In genomic region chr2:215770668-215771067, GRCh38 we compare ENCODE assay signal across 30 cellular contexts.
DNase-seq lines count a peak whose midpoint lies in the region; ATAC-seq, FAIRE-seq and TF ChIP-seq lines count a peak whose summit lies in the region.
"Had no signal": no experiment of that assay in that cellular context is flagged by ENCODE, and none has a peak within 500 bp of the region (broad histone marks: within the 10 kb centered on the region; RNA-seq: fewer than 3 reads in every experiment).

No MANE protein-coding gene starts in this region.

- intact Hi-C loops in mammary epithelial cell (cut with micrococcal nuclease) = no loop called here
- intact Hi-C loops in breast epithelium (cut with DNase I; ENCODE audit: low total_unique reads) = no loop called here
- intact Hi-C loops in aorta (cut with DNase I) = no loop called here

- H3K4me2 ChIP-seq in mammary epithelial cell (ENCODE audit: insufficient read depth, low read depth, low read length) (no peak overlapping the region), astrocyte (ENCODE audit: low read length) (no peak overlapping the region), neural progenitor cell (no peak overlapping the region)

- H3K4me3 ChIP-seq in mammary epithelial cell (replicated peaks in 1 of 3; ENCODE audit: insufficient read depth in 1 of 3, low read depth in 2 of 3, low read length in 3 of 3) = no peak overlapping the region
- no peak overlapping the region for H3K4me3 ChIP-seq in breast epithelium
- H3K4me3 ChIP-seq in astrocyte (ENCODE audit: insufficient read depth, low read depth, low read length) = no peak overlapping the region
- H3K4me3 ChIP-seq in neural progenitor cell = no peak overlapping the region
- no peak overlapping the region for H3K4me3 ChIP-seq in aorta (ENCODE audit: low read length in 2 of 2)
- H3K4me3 ChIP-seq: left lung, upper lobe of left lung had no signal

- H3K9ac ChIP-seq in mammary epithelial cell (ENCODE audit: insufficient read depth, low read length) (no peak overlapping the region), astrocyte (ENCODE audit: low read length) (peak overlapping the region; percentile 81), neural progenitor cell (no peak overlapping the region)

- CTCF ChIA-PET in mammary epithelial cell (lab: Charles Lee; ENCODE audit: low non-redundant PET) = no interaction called here
- CTCF ChIA-PET in WTC11 (lab: Charles Lee) = no interaction called here

- TF ChIP-seq CTCF in mammary epithelial cell (conservative IDR thresholded peaks at IDR 0.05 in 1 of 2, IDR thresholded peaks at IDR 0.05 in 1 of 2; ENCODE audit: extremely low read depth in 1 of 2, insufficient read depth in 1 of 2, low read depth in 1 of 2, low read length in 2 of 2) (no peak), breast epithelium (IDR thresholded peaks at IDR 0.05) (no peak), astrocyte (IDR thresholded peaks at IDR 0.05; ENCODE audit: insufficient read depth, low read depth, low read length) (no peak), neural progenitor cell (IDR thresholded peaks at IDR 0.05) (no peak), WTC11 (IDR thresholded peaks at IDR 0.05) (no peak)

- H3K79me2 ChIP-seq in mammary epithelial cell (ENCODE audit: insufficient read depth, low read length) = no peaks in the 10 kb centered on the region
- H3K79me2 ChIP-seq in astrocyte (ENCODE audit: insufficient read depth, low read length) = no peaks in the 10 kb centered on the region
- no peaks in the 10 kb centered on the region for H3K79me2 ChIP-seq in neural progenitor cell (ENCODE audit: low read depth)

- H2AFZ ChIP-seq in mammary epithelial cell (ENCODE audit: low read depth, low read length) (peak overlapping the region; percentile 11), astrocyte (ENCODE audit: low read depth, low read length) (no peak overlapping the region), neural progenitor cell (replicated peaks) (peak overlapping the region; percentile 58)

- H4K20me1 ChIP-seq in mammary epithelial cell (ENCODE audit: insufficient read depth, low read length) (no peaks in the 10 kb centered on the region), astrocyte (ENCODE audit: insufficient read depth, low read length) (no peaks in the 10 kb centered on the region), neural progenitor cell (ENCODE audit: low read depth) (no peaks in the 10 kb centered on the region)

- H3K4me1 Mint-ChIP-seq in astrocyte (ENCODE audit: low read depth, unreplicated experiment) = peaks cover 38% of the 10 kb centered on the region
- peaks cover 37% of the 10 kb centered on the region for H3K4me1 Mint-ChIP-seq in neural progenitor cell
- peaks cover 26% of the 10 kb centered on the region for H3K4me1 Mint-ChIP-seq in WTC11
- H3K4me1 Mint-ChIP-seq: stimulated activated effector memory CD8-positive, alpha-beta T cell treated with anti-CD3 and anti-CD28 coated beads, Interleukin-12 subunit alpha, Interleukin-12 subunit beta, amount 100 ng/mL, for 72 hours had no signal

- H3K36me3 Mint-ChIP-seq in astrocyte (ENCODE audit: low read depth, unreplicated experiment) (peaks cover 2% of the 10 kb centered on the region), neural progenitor cell (peaks cover 7% of the 10 kb centered on the region), WTC11 (no peaks in the 10 kb centered on the region)
- H3K36me3 Mint-ChIP-seq: activated naive CD8-positive, alpha-beta T cell; mesothelial cell of epicardium; stimulated activated effector memory CD8-positive, alpha-beta T cell treated with anti-CD3 and anti-CD28 coated beads, Interleukin-12 subunit alpha, Interleukin-12 subunit beta, amount 100 ng/mL, for 72 hours had no signal

- H3K27me3 ChIP-seq in mammary epithelial cell (ENCODE audit: insufficient read depth, low read length) (no peaks in the 10 kb centered on the region), breast epithelium (no peaks in the 10 kb centered on the region), astrocyte (ENCODE audit: insufficient read depth, low read length) (no peaks in the 10 kb centered on the region), neural progenitor cell (no peaks in the 10 kb centered on the region), aorta (ENCODE audit: control insufficient read depth in 1 of 2, insufficient read depth in 2 of 2, low read length in 1 of 2) (no peaks in the 10 kb centered on the region)
- H3K27me3 ChIP-seq: left lung, upper lobe of left lung had no signal

- no peaks in the 10 kb centered on the region for H3K9me3 ChIP-seq in mammary epithelial cell (replicated peaks; ENCODE audit: insufficient read depth, low read length)
- H3K9me3 ChIP-seq in breast epithelium = peaks cover 0 to 6% of the 10 kb centered on the region in 2 donors
- no peaks in the 10 kb centered on the region for H3K9me3 ChIP-seq in astrocyte (ENCODE audit: insufficient read depth, low read depth, low read length)
- H3K9me3 ChIP-seq in neural progenitor cell (ENCODE audit: low read depth) = no peaks in the 10 kb centered on the region
- H3K9me3 ChIP-seq in aorta (ENCODE audit: control insufficient read depth, low read length) = peaks cover 3% of the 10 kb centered on the region
- H3K9me3 ChIP-seq: left lung had no signal

- dilution Hi-C loops in mammary epithelial cell (cut with HindIII; ENCODE audit: low sequenced_read_pairs) = no loop called here

- WGBS in mammary epithelial cell (ENCODE audit: low coverage, missing lambda C conversion rate) = 100% methylated on average over 3 of the region's 4 CpGs
- 88 to 93% methylated on average over 4 of the region's 4 CpGs for WGBS in aorta, 2 donors

- no TSS peak for BruUV-seq in mammary epithelial cell (replicated peaks; lab: Mats Ljungman, UMichigan)

- POLR2A ChIA-PET in WTC11 (lab: Charles Lee) = no interaction called here

- H3K27me3 Mint-ChIP-seq in astrocyte (ENCODE audit: low read depth, unreplicated experiment) = no peaks in the 10 kb centered on the region
- H3K27me3 Mint-ChIP-seq in neural progenitor cell (ENCODE audit: insufficient read depth, low read depth) = no peaks in the 10 kb centered on the region
- H3K27me3 Mint-ChIP-seq in WTC11 (ENCODE audit: low read depth) = peaks cover 6% of the 10 kb centered on the region

- in situ Hi-C loops in mammary epithelial cell (cut with MboI; ENCODE audit: low sequenced_read_pairs in 2 of 2) = no loop called here

- H3K4me1 ChIP-seq in mammary epithelial cell (ENCODE audit: insufficient read depth, low read length) = peaks cover 26% of the 10 kb centered on the region
- H3K4me1 ChIP-seq in breast epithelium = no peaks in the 10 kb centered on the region
- peaks cover 41% of the 10 kb centered on the region for H3K4me1 ChIP-seq in astrocyte (ENCODE audit: insufficient read depth, low read length)
- H3K4me1 ChIP-seq in neural progenitor cell = peaks cover 29% of the 10 kb centered on the region
- peaks cover 7 to 15% of the 10 kb centered on the region in 2 donors for H3K4me1 ChIP-seq in aorta (ENCODE audit: control insufficient read depth in 1 of 2, insufficient read depth in 2 of 2, low read length in 2 of 2)

- peak; percentile 83 for FAIRE-seq in astrocyte (lab: Jason Lieb, UNC)
- FAIRE-seq: A204.1, D721Med, GM19239, H54, islet of Langerhans had no signal

- TF ChIP-seq POLR2A in breast epithelium (IDR thresholded peaks at IDR 0.05) = no peak

- H3K4me3 Mint-ChIP-seq in astrocyte (ENCODE audit: unreplicated experiment) (no peak overlapping the region), neural progenitor cell (no peak overlapping the region), WTC11 (no peak overlapping the region)
- H3K4me3 Mint-ChIP-seq: activated naive CD8-positive, alpha-beta T cell; CD4-positive, alpha-beta T cell; mesothelial cell of epicardium; stimulated activated effector memory CD8-positive, alpha-beta T cell treated with anti-CD3 and anti-CD28 coated beads, Interleukin-12 subunit alpha, Interleukin-12 subunit beta, amount 100 ng/mL, for 72 hours had no signal

- H3K27ac ChIP-seq in mammary epithelial cell (ENCODE audit: insufficient read depth, low read depth, low read length) (no peak overlapping the region), breast epithelium (no peak overlapping the region), astrocyte (ENCODE audit: low read depth, low read length) (peak overlapping the region; percentile 97), neural progenitor cell (no peak overlapping the region), aorta (ENCODE audit: low read depth in 1 of 2, low read length in 2 of 2) (peak overlapping the region; percentile 36 to 76)
- H3K27ac ChIP-seq: left lung, upper lobe of left lung had no signal

- H3K9me3 Mint-ChIP-seq in astrocyte (ENCODE audit: unreplicated experiment) = peaks cover 14% of the 10 kb centered on the region
- peaks cover 34% of the 10 kb centered on the region for H3K9me3 Mint-ChIP-seq in neural progenitor cell
- peaks cover 12% of the 10 kb centered on the region; the same call in 1 of the 2 replicates for H3K9me3 Mint-ChIP-seq in WTC11
- H3K9me3 Mint-ChIP-seq: stimulated activated effector memory CD8-positive, alpha-beta T cell treated with anti-CD3 and anti-CD28 coated beads, Interleukin-12 subunit alpha, Interleukin-12 subunit beta, amount 100 ng/mL, for 72 hours had no signal

- H3K27ac Mint-ChIP-seq in astrocyte (ENCODE audit: unreplicated experiment) (no peak overlapping the region), neural progenitor cell (peak overlapping the region; percentile 96), WTC11 (no peak overlapping the region)
- H3K27ac Mint-ChIP-seq: activated naive CD8-positive, alpha-beta T cell; CD4-positive, alpha-beta T cell; stimulated activated effector memory CD8-positive, alpha-beta T cell treated with anti-CD3 and anti-CD28 coated beads, Interleukin-12 subunit alpha, Interleukin-12 subunit beta, amount 100 ng/mL, for 72 hours had no signal

- DNase-seq in mammary epithelial cell (no peak), breast epithelium (ENCODE audit: low spot score in 2 of 2) (no peak), astrocyte (ENCODE audit: low read depth) (no peak), neural progenitor cell (ENCODE audit: low spot score) (no peak), aorta (no peak), activated T-cell treated with anti-CD3 and anti-CD28 coated beads for 4 hours (no peak), WTC11 (ENCODE audit: low spot score) (no peak), GM19240 (ENCODE audit: insufficient read length, low spot score) (no peak)
- DNase-seq: activated CD4-positive, alpha-beta T cell treated with anti-CD3 and anti-CD28 coated beads for 4 hours; anterior cingulate cortex; caudate nucleus; CD4-positive, alpha-beta T cell; cortex of kidney; glutamatergic neuron; Karpas-422; left lung; NCI-H1417; NCI-H2029 treated with DMSO at 0.1 percent for 48 hours; NCI-H2227 treated with DMSO at 0.1 percent for 48 hours; T-helper 9 cell; upper lobe of left lung had no signal

- H3F3A ChIP-seq in neural progenitor cell (ENCODE audit: low read depth) = no peaks in the 10 kb centered on the region

- H3K36me3 ChIP-seq in mammary epithelial cell (ENCODE audit: insufficient read depth, low read length) (no peaks in the 10 kb centered on the region), breast epithelium (no peaks in the 10 kb centered on the region), astrocyte (ENCODE audit: insufficient read depth, low read length) (no peaks in the 10 kb centered on the region), neural progenitor cell (no peaks in the 10 kb centered on the region), aorta (ENCODE audit: control insufficient read depth in 1 of 2, insufficient read depth in 2 of 2, low read length in 1 of 2) (no peaks in the 10 kb centered on the region)
- H3K36me3 ChIP-seq: left lung, upper lobe of left lung had no signal

- ATAC-seq in aorta (ENCODE audit: low FRiP score) = no peak
- no peak for ATAC-seq in WTC11
- ATAC-seq: Panc1; stimulated activated effector memory CD8-positive, alpha-beta T cell treated with anti-CD3 and anti-CD28 coated beads, Interleukin-12 subunit alpha, Interleukin-12 subunit beta, amount 100 ng/mL, for 72 hours had no signal

Comparison
In these comparisons a context has a peak if more than half of its experiments do, and no peak if none do; other contexts are left out.
1. H3K27ac ChIP-seq: peak in astrocyte (single experiment) and aorta (2 of 2); none in mammary epithelial cell (single experiment), breast epithelium (0 of 2) and neural progenitor cell (single experiment).